Comparison of ENCODE assay signal across 24 cellular contexts in the genomic region with DNA sequence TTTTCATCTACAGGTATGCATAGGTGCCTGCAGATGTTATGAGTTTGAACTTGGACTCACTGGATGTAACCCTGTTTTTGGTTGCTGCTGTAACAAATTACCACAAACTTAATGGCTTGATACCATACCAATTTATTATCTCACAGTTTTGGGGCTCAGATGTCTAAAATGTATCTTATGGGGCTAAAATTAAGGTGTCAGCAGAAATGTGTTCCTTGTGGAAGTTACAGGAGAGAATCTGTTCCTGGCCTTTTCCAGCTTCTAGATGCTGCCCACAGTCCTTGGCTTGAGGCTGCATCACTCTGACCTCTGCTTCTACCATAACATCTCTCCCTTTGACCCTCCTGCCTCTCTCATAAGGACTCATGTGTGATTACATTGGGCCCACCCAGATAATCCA. TPM values are rescaled to one million over a fixed set of nuclear protein-coding genes. Genes with fewer than 3 reads are reported as not detected.
DNase-seq lines count a peak whose midpoint lies in the region; ATAC-seq, FAIRE-seq and TF ChIP-seq lines count a peak whose summit lies in the region.
"Had no signal": no experiment of that assay in that cellular context is flagged by ENCODE, and none has a peak within 500 bp of the region (broad histone marks: within the 10 kb centered on the region; RNA-seq: fewer than 3 reads in every experiment).

No MANE protein-coding gene starts in this region.

- POLR2A ChIA-PET in HepG2 (lab: Yijun Ruan, JAX), result no interaction called here
- POLR2A ChIA-PET in GM12878 (lab: Charles Lee), result no interaction called here
- POLR2A ChIA-PET in T-cell (lab: Charles Lee), result no interaction called here

- no peak overlapping the region for H3K4me2 ChIP-seq in HepG2 (ENCODE audit: low read depth, low read length)
- no peak overlapping the region for H3K4me2 ChIP-seq in GM12878 (ENCODE audit: control insufficient read depth, insufficient read depth)
- H3K4me2 ChIP-seq: BLaER1 had no signal

- H3K4me1 Mint-ChIP-seq in T-cell, result no peaks in the 10 kb centered on the region
- H3K4me1 Mint-ChIP-seq: CD4-positive, alpha-beta memory T cell; CD8-positive, alpha-beta memory T cell had no signal

- H3K4me3 ChIP-seq in HepG2 (replicated peaks in 1 of 3; ENCODE audit: insufficient read depth in 1 of 3, low read depth in 2 of 3, low read length in 3 of 3) (no peak overlapping the region), right lobe of liver (no peak overlapping the region), GM12878 (no peak overlapping the region), esophagus muscularis mucosa (no peak overlapping the region)
- H3K4me3 ChIP-seq: BLaER1 had no signal

- H3K36me3 Mint-ChIP-seq in T-cell, result peaks cover 32% of the 10 kb centered on the region
- H3K36me3 Mint-ChIP-seq: CD14-positive monocyte had no signal

- no peak overlapping the region for H3K4me3 Mint-ChIP-seq in T-cell
- H3K4me3 Mint-ChIP-seq: CD14-positive monocyte; CD4-positive, alpha-beta memory T cell; CD4-positive, CD25-positive, alpha-beta regulatory T cell; CD8-positive, alpha-beta memory T cell had no signal

- H3K9ac ChIP-seq in HepG2 (ENCODE audit: insufficient read depth, low read depth, low read length), result no peak overlapping the region
- H3K9ac ChIP-seq in GM12878 (ENCODE audit: control insufficient read depth, insufficient read depth, low read length), result no peak overlapping the region
- H3K9ac ChIP-seq: BLaER1 had no signal

- CTCF ChIA-PET in HepG2 (lab: Yijun Ruan, JAX; ENCODE audit: low intra/inter-chr PET ratio, low total read pairs), result no interaction called here
- CTCF ChIA-PET in GM12878 (lab: Yijun Ruan, JAX), result no interaction called here
- CTCF ChIA-PET in T-cell (lab: Charles Lee), result no interaction called here

- H3K36me3 ChIP-seq in HepG2 (replicated peaks in 1 of 2; ENCODE audit: control insufficient read depth in 1 of 2, insufficient read depth in 2 of 2, low read length in 2 of 2) (no peaks in the 10 kb centered on the region; a peak in 2 of 5 replicates), right lobe of liver (no peaks in the 10 kb centered on the region), GM12878 (ENCODE audit: control insufficient read depth in 2 of 2, insufficient read depth in 2 of 2, low read length in 1 of 2) (no peaks in the 10 kb centered on the region), esophagus muscularis mucosa (no peaks in the 10 kb centered on the region)
- H3K36me3 ChIP-seq: BE2C, BLaER1 had no signal

- H3K27me3 ChIP-seq in HepG2 (ENCODE audit: control insufficient read depth in 1 of 2, insufficient read depth in 2 of 2, low read length in 2 of 2) (no peaks in the 10 kb centered on the region), right lobe of liver (no peaks in the 10 kb centered on the region), GM12878 (replicated peaks in 1 of 2; ENCODE audit: control insufficient read depth in 2 of 2, insufficient read depth in 2 of 2, low read length in 1 of 2) (no peaks in the 10 kb centered on the region), esophagus muscularis mucosa (no peaks in the 10 kb centered on the region)
- H3K27me3 ChIP-seq: BE2C, BLaER1 had no signal

- RAD21 ChIA-PET in GM12878 (lab: Charles Lee; ENCODE audit: unreplicated experiment), result no interaction called here

- BruUV-seq in HepG2 (replicated peaks; lab: Mats Ljungman, UMichigan), result no TSS peak
- BruUV-seq in GM12878 (replicated peaks; lab: Mats Ljungman, UMichigan), result no TSS peak

- ATAC-seq in HepG2 (no peak), right lobe of liver (no peak), GM12878 (no peak), T-cell (replicated peaks in 1 of 4) (no peak), HG02981 (IDR thresholded peaks at IDR 0.05; ENCODE audit: unreplicated experiment) (no peak)

- peaks cover 0 to 5% (median 0%) of the 10 kb centered on the region in 3 donors for H3K9me3 Mint-ChIP-seq in T-cell
- H3K9me3 Mint-ChIP-seq: CD8-positive, alpha-beta memory T cell had no signal

- H3K27ac Mint-ChIP-seq in T-cell, result no peak overlapping the region
- H3K27ac Mint-ChIP-seq: CD14-positive monocyte; CD4-positive, alpha-beta memory T cell; CD4-positive, CD25-positive, alpha-beta regulatory T cell had no signal

- H3K9me3 ChIP-seq in HepG2 (ENCODE audit: low read length), result no peaks in the 10 kb centered on the region
- H3K9me3 ChIP-seq in right lobe of liver, result no peaks in the 10 kb centered on the region
- no peaks in the 10 kb centered on the region for H3K9me3 ChIP-seq in GM12878 (replicated peaks; ENCODE audit: control insufficient read depth, insufficient read depth, low read length)
- no peaks in the 10 kb centered on the region for H3K9me3 ChIP-seq in esophagus muscularis mucosa
- H3K9me3 ChIP-seq: BE2C, BLaER1 had no signal

- H3K27ac ChIP-seq in HepG2 (ENCODE audit: extremely low read length, insufficient read depth, low read length) (no peak overlapping the region), right lobe of liver (no peak overlapping the region), GM12878 (ENCODE audit: control insufficient read depth, insufficient read depth) (no peak overlapping the region), esophagus muscularis mucosa (replicated peaks in 1 of 4) (no peak overlapping the region)
- H3K27ac ChIP-seq: 22Rv1, BLaER1 had no signal

- intact Hi-C loops in HepG2 (cut with micrococcal nuclease; ENCODE audit: unreplicated experiment), result no loop called here
- intact Hi-C loops in right lobe of liver (cut with DNase I), result no loop called here
- intact Hi-C loops in GM12878 (cut with micrococcal nuclease; ENCODE audit: unreplicated experiment), result no loop called here
- intact Hi-C loops in esophagus muscularis mucosa (cut with DNase I), result no loop called here

- SMC1A ChIA-PET in GM12878 (lab: Charles Lee; ENCODE audit: uncharacterized antibody, unreplicated experiment), result interaction anchor here (0.6 kb wide), 1 partner anchor 196 kb away, joined by 3 read pairs; no protein-coding TSS in a partner anchor

- H3K4me1 ChIP-seq in HepG2 (ENCODE audit: insufficient read depth, low read length), result peaks cover 22% of the 10 kb centered on the region
- peaks cover 0 to 7% (median 0%) of the 10 kb centered on the region in 4 donors for H3K4me1 ChIP-seq in right lobe of liver
- H3K4me1 ChIP-seq in GM12878 (ENCODE audit: control insufficient read depth, insufficient read depth, low read length), result no peaks in the 10 kb centered on the region
- H3K4me1 ChIP-seq in esophagus muscularis mucosa, result no peaks in the 10 kb centered on the region
- H3K4me1 ChIP-seq: BE2C, BLaER1 had no signal

- H3K79me2 ChIP-seq in HepG2 (ENCODE audit: insufficient read depth, low read length) (no peaks in the 10 kb centered on the region), GM12878 (ENCODE audit: control insufficient read depth, insufficient read depth, low read length) (no peaks in the 10 kb centered on the region)

- no peaks in the 10 kb centered on the region for H4K20me1 ChIP-seq in HepG2 (ENCODE audit: insufficient read depth, low read length)
- no peaks in the 10 kb centered on the region for H4K20me1 ChIP-seq in GM12878 (ENCODE audit: control insufficient read depth, insufficient read depth)
- H4K20me1 ChIP-seq: BLaER1 had no signal

- DNase-seq in HepG2 (ENCODE audit: low spot score), result no peak
- no peak for DNase-seq in right lobe of liver
- DNase-seq in GM12878 (ENCODE audit: low read depth, low spot score), result no peak
- peak; percentile 21 for DNase-seq in esophagus muscularis mucosa (ENCODE audit: extremely low spot score)
- DNase-seq in T-cell, result no peak
- DNase-seq: ACHN; BE2C; C1 segment of cervical spinal cord; CD4-positive, alpha-beta memory T cell; CD4-positive, CD25-positive, alpha-beta regulatory T cell; CD8-positive, alpha-beta memory T cell; COR-L47; DMS 273 treated with DMSO at 0.1 percent for 48 hours; DMS153; DMS53; DMS79; DND-41; EL; GDM1 had no signal

- FAIRE-seq in HepG2 (lab: Jason Lieb, UNC) (no peak), GM12878 (lab: Jason Lieb, UNC) (peak; percentile 7)
- FAIRE-seq: GM12891 had no signal

- TF ChIP-seq RAD21 in HepG2 (CRISPR knock-in tag; IDR thresholded peaks at IDR 0.05), result no peak
- TF ChIP-seq RAD21 in GM12878 (IDR thresholded peaks at IDR 0.05; ENCODE audit: insufficient read depth, low read depth, low read length), result no peak

- TF ChIP-seq EP300 in HepG2 (IDR thresholded peaks at IDR 0.05; ENCODE audit: low read depth in 2 of 2, low read length in 2 of 2) (no peak), HepG2 (CRISPR knock-in tag; IDR thresholded peaks at IDR 0.05; ENCODE audit: borderline replicate concordance) (no peak), GM12878 (IDR thresholded peaks at IDR 0.05; ENCODE audit: borderline replicate concordance in 1 of 2, control insufficient read depth in 1 of 2, low read depth in 2 of 2, low read length in 2 of 2) (no peak), esophagus muscularis mucosa (IDR thresholded peaks at IDR 0.05) (no peak)

- in situ Hi-C loops in HepG2 (cut with HindIII; ENCODE audit: extremely low pct_ligation_motif_present, low pct_unique_long_range_greater_than_20kb), result no loop called here
- in situ Hi-C loops in GM12878 (cut with MboI), result no loop called here

- TF ChIP-seq CTCF in HepG2 (CRISPR knock-in tag; IDR thresholded peaks at IDR 0.05), result no peak
- no peak for TF ChIP-seq CTCF in right lobe of liver (IDR thresholded peaks at IDR 0.05)
- TF ChIP-seq CTCF in GM12878 (IDR thresholded peaks at IDR 0.05 in 2 of 3, conservative IDR thresholded peaks at IDR 0.05 in 1 of 3; ENCODE audit: control insufficient read depth in 2 of 3, extremely low read depth in 1 of 3, insufficient read depth in 1 of 3, low read depth in 3 of 3, low read length in 3 of 3), result no peak
- TF ChIP-seq CTCF in esophagus muscularis mucosa (IDR thresholded peaks at IDR 0.05), result no peak

- TF ChIP-seq POLR2A in HepG2 (IDR thresholded peaks at IDR 0.05; ENCODE audit: insufficient read depth in 1 of 2, low read depth in 2 of 2, low read length in 2 of 2) (no peak), right lobe of liver (IDR thresholded peaks at IDR 0.05) (no peak), GM12878 (IDR thresholded peaks at IDR 0.05; ENCODE audit: low read depth, low read length) (no peak), esophagus muscularis mucosa (IDR thresholded peaks at IDR 0.05; ENCODE audit: low read depth) (no peak)

- no peaks in the 10 kb centered on the region for H3K27me3 Mint-ChIP-seq in T-cell
- H3K27me3 Mint-ChIP-seq: CD4-positive, alpha-beta memory T cell; CD4-positive, CD25-positive, alpha-beta regulatory T cell had no signal

- no peak overlapping the region for H2AFZ ChIP-seq in HepG2 (ENCODE audit: low read length)
- no peak overlapping the region for H2AFZ ChIP-seq in GM12878 (ENCODE audit: control insufficient read depth, low read depth, low read length)

RNA-seq across cellular contexts. Expression of a gene that starts 47.6 kb away (rescaled TPM):
- total RNA-seq in HepG2 (2016; rRNA removed; fragmentation: Illumina TruSeq; extraction: Trizol) (106 and 143 TPM in 2 replicates), right lobe of liver (10 to 100 TPM in 5 of 6 experiments, 1 to 10 TPM in 1; 9.8 to 31.4 (median 25.7) TPM), GM12878 (2014; rRNA removed) (46.8 and 47.0 TPM in 2 replicates), GM12878 (2014; rRNA removed; fragmentation: Illumina TruSeq; extraction: Trizol) (46.7 and 49.0 TPM in 2 replicates), GM12878 (2021) (75.8 and 78.9 TPM in 2 replicates), esophagus muscularis mucosa (10 to 100 TPM; 22.0 to 35.9 (median 28.7) TPM), T-cell (10 to 100 TPM; 41.0 to 51.9 (median 47.6) TPM)
- 94.0 and 107 TPM in 2 replicates for total RNA-seq in HepG2 (2016; cell fraction: cytosol; rRNA removed; fragmentation: Illumina TruSeq; extraction: Trizol; ENCODE audit: low read depth)
- total RNA-seq in HepG2 (2016; cell fraction: insoluble cytoplasmic fraction; rRNA removed; fragmentation: Illumina TruSeq; extraction: Trizol), result 104 and 137 TPM in 2 replicates
- 150 and 161 TPM in 2 replicates for total RNA-seq in HepG2 (2016; cell fraction: membrane; rRNA removed; fragmentation: Illumina TruSeq; extraction: Trizol)
- 60.9 and 61.8 TPM in 2 replicates for total RNA-seq in HepG2 (2016; cell fraction: nucleus; rRNA removed; fragmentation: Illumina TruSeq; extraction: Trizol)
- polyA plus RNA-seq in HepG2 (2011; rRNA removed) (88.0 and 116 TPM in 2 replicates), GM12878 (2011; rRNA removed) (112 and 129 TPM in 2 replicates), GM12878 (2014; fragmentation: Illumina TruSeq; extraction: Trizol) (38.5 and 43.9 TPM in 2 replicates), GM12878 (2014; fragmentation: Nextera tagmentation; extraction: Ambion mirVana) (10 to 100 TPM; 48.8 to 86.2 TPM), GM12878 (2014; rRNA removed) (57.8 and 69.5 TPM in 2 replicates), GM12878 (2016; fragmentation: Nextera tagmentation; extraction: Ambion mirVana) (100 to 1,000 TPM; 210 to 221 TPM)
- polyA plus RNA-seq in HepG2 (2011; cell fraction: cytosol; rRNA removed), result 52.2 and 52.3 TPM in 2 replicates
- 21.1 and 23.6 TPM in 2 replicates for polyA plus RNA-seq in HepG2 (2011; cell fraction: nucleus; rRNA removed)
- polyA plus RNA-seq in HepG2 (2012), result 93.6 and 130 TPM in 2 replicates
- polyA plus RNA-seq in HepG2 (2016; cell fraction: cytosol; fragmentation: Illumina TruSeq; extraction: Trizol; ENCODE audit: low read depth), result 173 and 208 TPM in 2 replicates
- polyA plus RNA-seq in HepG2 (2016; cell fraction: insoluble cytoplasmic fraction; fragmentation: Illumina TruSeq; extraction: Trizol; ENCODE audit: low read depth), result 189 and 200 TPM in 2 replicates
- 177 and 214 TPM in 2 replicates for polyA plus RNA-seq in HepG2 (2016; cell fraction: membrane; fragmentation: Illumina TruSeq; extraction: Trizol; ENCODE audit: low read depth)
- 95.8 and 99.1 TPM in 2 replicates for polyA plus RNA-seq in HepG2 (2016; cell fraction: nucleus; fragmentation: Illumina TruSeq; extraction: Trizol; ENCODE audit: insufficient read depth, low read depth)
- 15.2 and 28.4 TPM in 2 replicates for polyA minus RNA-seq in HepG2 (2011; rRNA and poly(A)+ RNA removed; ENCODE audit: low replicate concordance)
- polyA minus RNA-seq in HepG2 (2011; cell fraction: cytosol; rRNA and poly(A)+ RNA removed), result 20.3 and 21.8 TPM in 2 replicates
- 56.9 and 77.9 TPM in 2 replicates for polyA minus RNA-seq in HepG2 (2011; cell fraction: nucleus; rRNA and poly(A)+ RNA removed)
- 27.5 and 34.0 TPM in 2 replicates for total RNA-seq in GM12878 (2013; cell fraction: nucleolus; rRNA removed)
- 62.9 TPM for polyA plus RNA-seq in GM12878 (2011; ENCODE audit: low read depth)
- 51.8 and 53.5 TPM in 2 replicates for polyA plus RNA-seq in GM12878 (2011; cell fraction: cytosol; rRNA removed)
- 23.7 and 26.3 TPM in 2 replicates for polyA plus RNA-seq in GM12878 (2011; cell fraction: nucleus; rRNA removed)
- polyA plus RNA-seq in GM12878 (2012), result 44.8 and 64.0 TPM in 2 replicates
- 10.5 and 10.9 TPM in 2 replicates for polyA minus RNA-seq in GM12878 (2011; rRNA and poly(A)+ RNA removed)
- 14.0 and 18.2 TPM in 2 replicates for polyA minus RNA-seq in GM12878 (2011; cell fraction: cytosol; rRNA and poly(A)+ RNA removed)
- 11.8 and 30.4 TPM in 2 replicates for polyA minus RNA-seq in GM12878 (2011; cell fraction: nucleus; rRNA and poly(A)+ RNA removed)
